Comparison of ENCODE assay signal across 1 cellular context in the genomic region with DNA sequence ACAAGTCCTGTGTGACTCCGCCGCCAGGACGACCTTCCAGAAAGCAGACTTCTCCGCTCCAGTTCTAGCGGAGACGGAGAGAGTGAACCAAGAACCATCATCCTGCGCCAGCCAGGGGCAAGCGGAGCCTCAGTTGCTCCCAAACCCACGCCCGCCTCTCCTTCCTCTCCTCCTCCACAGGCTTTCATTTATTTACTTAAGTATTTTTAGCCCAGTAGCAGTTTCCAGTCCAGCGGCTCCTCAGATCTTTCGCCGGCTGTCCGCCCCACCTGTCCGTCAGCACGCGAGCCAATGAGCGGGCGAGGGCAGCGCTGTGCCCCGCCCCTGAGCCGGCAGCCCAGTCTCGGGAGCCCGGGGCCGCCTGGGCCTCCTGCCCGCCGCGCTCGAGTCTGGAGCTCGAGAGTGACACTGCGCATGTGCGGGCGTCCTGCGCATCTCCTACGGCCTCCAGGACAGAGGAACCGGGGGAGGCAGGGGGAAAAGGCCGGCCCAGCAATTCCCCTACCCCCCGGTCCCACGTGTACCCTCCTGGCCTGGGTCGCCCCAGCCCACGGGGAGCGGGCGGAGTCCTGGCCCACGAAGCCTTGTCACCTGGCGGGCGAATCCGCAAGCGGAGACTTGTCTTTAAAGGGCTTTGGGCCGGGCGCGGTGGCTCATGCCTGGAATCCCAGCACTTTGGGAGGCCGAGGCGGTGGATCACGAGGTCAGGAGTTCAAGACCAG.
TF ChIP-seq lines count a peak whose summit lies in the region.

A gene (plus strand): TSS at position 425 of the 722 bp plus-strand sequence.

TF ChIP-seq in HepG2, 621 proteins besides CTCF, POLR2A, EP300 and RAD21 (continued from another document and continues in another):
- TF ChIP-seq, protein P1, sequence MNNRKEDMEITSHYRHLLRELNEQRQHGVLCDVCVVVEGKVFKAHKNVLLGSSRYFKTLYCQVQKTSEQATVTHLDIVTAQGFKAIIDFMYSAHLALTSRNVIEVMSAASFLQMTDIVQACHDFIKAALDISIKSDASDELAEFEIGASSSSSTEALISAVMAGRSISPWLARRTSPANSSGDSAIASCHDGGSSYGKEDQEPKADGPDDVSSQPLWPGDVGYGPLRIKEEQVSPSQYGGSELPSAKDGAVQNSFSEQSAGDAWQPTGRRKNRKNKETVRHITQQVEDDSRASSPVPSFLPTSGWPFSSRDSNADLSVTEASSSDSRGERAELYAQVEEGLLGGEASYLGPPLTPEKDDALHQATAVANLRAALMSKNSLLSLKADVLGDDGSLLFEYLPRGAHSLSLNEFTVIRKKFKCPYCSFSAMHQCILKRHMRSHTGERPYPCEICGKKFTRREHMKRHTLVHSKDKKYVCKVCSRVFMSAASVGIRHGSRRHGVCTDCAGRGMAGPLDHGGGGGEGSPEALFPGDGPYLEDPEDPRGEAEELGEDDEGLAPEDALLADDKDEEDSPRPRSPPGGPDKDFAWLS (CRISPR knock-in tag; IDR thresholded peaks at IDR 0.05; ENCODE audit: borderline replicate concordance) = 0 out of 2 replicates have a peak, but pooled peaks have one; percentile 67
- peak; percentile 10; the same call in 1 of the 2 replicates for TF ChIP-seq NFATC3 (CRISPR knock-in tag; IDR thresholded peaks at IDR 0.05)
- no peak for TF ChIP-seq ATRX (CRISPR knock-in tag; IDR thresholded peaks at IDR 0.05; ENCODE audit: borderline replicate concordance)
- TF ChIP-seq ZNF772 (CRISPR knock-in tag; IDR thresholded peaks at IDR 0.05) = peak; percentile 68; the same call in 1 of the 2 replicates
- TF ChIP-seq, protein P2, sequence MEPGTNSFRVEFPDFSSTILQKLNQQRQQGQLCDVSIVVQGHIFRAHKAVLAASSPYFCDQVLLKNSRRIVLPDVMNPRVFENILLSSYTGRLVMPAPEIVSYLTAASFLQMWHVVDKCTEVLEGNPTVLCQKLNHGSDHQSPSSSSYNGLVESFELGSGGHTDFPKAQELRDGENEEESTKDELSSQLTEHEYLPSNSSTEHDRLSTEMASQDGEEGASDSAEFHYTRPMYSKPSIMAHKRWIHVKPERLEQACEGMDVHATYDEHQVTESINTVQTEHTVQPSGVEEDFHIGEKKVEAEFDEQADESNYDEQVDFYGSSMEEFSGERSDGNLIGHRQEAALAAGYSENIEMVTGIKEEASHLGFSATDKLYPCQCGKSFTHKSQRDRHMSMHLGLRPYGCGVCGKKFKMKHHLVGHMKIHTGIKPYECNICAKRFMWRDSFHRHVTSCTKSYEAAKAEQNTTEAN (CRISPR knock-in tag; conservative IDR thresholded peaks at IDR 0.05) = no peak
- no peak for TF ChIP-seq ZNF781 (CRISPR knock-in tag; IDR thresholded peaks at IDR 0.05; ENCODE audit: borderline replicate concordance, not compliant biosample characterization)
- TF ChIP-seq ZNF160 (CRISPR knock-in tag; IDR thresholded peaks at IDR 0.05) = no peak
- no peak for TF ChIP-seq SNRNP70 (IDR thresholded peaks at IDR 0.05; ENCODE audit: low read depth, low read length)
- TF ChIP-seq, protein P3, sequence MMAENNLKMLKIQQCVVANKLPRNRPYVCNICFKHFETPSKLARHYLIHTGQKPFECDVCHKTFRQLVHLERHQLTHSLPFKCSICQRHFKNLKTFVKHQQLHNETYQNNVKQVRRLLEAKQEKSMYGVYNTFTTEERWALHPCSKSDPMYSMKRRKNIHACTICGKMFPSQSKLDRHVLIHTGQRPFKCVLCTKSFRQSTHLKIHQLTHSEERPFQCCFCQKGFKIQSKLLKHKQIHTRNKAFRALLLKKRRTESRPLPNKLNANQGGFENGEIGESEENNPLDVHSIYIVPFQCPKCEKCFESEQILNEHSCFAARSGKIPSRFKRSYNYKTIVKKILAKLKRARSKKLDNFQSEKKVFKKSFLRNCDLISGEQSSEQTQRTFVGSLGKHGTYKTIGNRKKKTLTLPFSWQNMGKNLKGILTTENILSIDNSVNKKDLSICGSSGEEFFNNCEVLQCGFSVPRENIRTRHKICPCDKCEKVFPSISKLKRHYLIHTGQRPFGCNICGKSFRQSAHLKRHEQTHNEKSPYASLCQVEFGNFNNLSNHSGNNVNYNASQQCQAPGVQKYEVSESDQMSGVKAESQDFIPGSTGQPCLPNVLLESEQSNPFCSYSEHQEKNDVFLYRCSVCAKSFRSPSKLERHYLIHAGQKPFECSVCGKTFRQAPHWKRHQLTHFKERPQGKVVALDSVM (CRISPR knock-in tag; IDR thresholded peaks at IDR 0.05) = peak; percentile 91
- TF ChIP-seq, protein P4, sequence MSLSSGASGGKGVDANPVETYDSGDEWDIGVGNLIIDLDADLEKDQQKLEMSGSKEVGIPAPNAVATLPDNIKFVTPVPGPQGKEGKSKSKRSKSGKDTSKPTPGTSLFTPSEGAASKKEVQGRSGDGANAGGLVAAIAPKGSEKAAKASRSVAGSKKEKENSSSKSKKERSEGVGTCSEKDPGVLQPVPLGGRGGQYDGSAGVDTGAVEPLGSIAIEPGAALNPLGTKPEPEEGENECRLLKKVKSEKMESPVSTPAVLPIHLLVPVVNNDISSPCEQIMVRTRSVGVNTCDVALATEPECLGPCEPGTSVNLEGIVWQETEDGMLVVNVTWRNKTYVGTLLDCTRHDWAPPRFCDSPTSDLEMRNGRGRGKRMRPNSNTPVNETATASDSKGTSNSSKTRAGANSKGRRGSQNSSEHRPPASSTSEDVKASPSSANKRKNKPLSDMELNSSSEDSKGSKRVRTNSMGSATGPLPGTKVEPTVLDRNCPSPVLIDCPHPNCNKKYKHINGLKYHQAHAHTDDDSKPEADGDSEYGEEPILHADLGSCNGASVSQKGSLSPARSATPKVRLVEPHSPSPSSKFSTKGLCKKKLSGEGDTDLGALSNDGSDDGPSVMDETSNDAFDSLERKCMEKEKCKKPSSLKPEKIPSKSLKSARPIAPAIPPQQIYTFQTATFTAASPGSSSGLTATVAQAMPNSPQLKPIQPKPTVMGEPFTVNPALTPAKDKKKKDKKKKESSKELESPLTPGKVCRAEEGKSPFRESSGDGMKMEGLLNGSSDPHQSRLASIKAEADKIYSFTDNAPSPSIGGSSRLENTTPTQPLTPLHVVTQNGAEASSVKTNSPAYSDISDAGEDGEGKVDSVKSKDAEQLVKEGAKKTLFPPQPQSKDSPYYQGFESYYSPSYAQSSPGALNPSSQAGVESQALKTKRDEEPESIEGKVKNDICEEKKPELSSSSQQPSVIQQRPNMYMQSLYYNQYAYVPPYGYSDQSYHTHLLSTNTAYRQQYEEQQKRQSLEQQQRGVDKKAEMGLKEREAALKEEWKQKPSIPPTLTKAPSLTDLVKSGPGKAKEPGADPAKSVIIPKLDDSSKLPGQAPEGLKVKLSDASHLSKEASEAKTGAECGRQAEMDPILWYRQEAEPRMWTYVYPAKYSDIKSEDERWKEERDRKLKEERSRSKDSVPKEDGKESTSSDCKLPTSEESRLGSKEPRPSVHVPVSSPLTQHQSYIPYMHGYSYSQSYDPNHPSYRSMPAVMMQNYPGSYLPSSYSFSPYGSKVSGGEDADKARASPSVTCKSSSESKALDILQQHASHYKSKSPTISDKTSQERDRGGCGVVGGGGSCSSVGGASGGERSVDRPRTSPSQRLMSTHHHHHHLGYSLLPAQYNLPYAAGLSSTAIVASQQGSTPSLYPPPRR (CRISPR knock-in tag; IDR thresholded peaks at IDR 0.05; ENCODE audit: borderline replicate concordance) = no peak; the same call in 1 of the 2 replicates
- TF ChIP-seq TEAD2 (CRISPR knock-in tag; IDR thresholded peaks at IDR 0.05) = no peak
- TF ChIP-seq ZNF747 (CRISPR knock-in tag; IDR thresholded peaks at IDR 0.05; ENCODE audit: borderline replicate concordance) = no peak
- TF ChIP-seq ZNF788 (CRISPR knock-in tag; IDR thresholded peaks at IDR 0.05; ENCODE audit: borderline replicate concordance) = peak; percentile 75
- TF ChIP-seq ZNF256 (CRISPR knock-in tag; conservative IDR thresholded peaks at IDR 0.05) = no peak
- no peak for TF ChIP-seq ZNF24 (IDR thresholded peaks at IDR 0.05)
- no peak for TF ChIP-seq GTF2F1 (IDR thresholded peaks at IDR 0.05; ENCODE audit: low read length)
- TF ChIP-seq JARID2 (CRISPR knock-in tag; IDR thresholded peaks at IDR 0.05; ENCODE audit: insufficient replicate concordance) = no peak
- peak; percentile 17; the same call in 1 of the 2 replicates for TF ChIP-seq ELF1 (CRISPR knock-in tag; IDR thresholded peaks at IDR 0.05)
- TF ChIP-seq ZFX (CRISPR knock-in tag; IDR thresholded peaks at IDR 0.05; ENCODE audit: low read depth) = peak; percentile 94
- TF ChIP-seq, protein P5, sequence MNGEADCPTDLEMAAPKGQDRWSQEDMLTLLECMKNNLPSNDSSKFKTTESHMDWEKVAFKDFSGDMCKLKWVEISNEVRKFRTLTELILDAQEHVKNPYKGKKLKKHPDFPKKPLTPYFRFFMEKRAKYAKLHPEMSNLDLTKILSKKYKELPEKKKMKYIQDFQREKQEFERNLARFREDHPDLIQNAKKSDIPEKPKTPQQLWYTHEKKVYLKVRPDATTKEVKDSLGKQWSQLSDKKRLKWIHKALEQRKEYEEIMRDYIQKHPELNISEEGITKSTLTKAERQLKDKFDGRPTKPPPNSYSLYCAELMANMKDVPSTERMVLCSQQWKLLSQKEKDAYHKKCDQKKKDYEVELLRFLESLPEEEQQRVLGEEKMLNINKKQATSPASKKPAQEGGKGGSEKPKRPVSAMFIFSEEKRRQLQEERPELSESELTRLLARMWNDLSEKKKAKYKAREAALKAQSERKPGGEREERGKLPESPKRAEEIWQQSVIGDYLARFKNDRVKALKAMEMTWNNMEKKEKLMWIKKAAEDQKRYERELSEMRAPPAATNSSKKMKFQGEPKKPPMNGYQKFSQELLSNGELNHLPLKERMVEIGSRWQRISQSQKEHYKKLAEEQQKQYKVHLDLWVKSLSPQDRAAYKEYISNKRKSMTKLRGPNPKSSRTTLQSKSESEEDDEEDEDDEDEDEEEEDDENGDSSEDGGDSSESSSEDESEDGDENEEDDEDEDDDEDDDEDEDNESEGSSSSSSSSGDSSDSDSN (CRISPR knock-in tag; IDR thresholded peaks at IDR 0.05) = peak; percentile 68
- peak; percentile 5; the same call in 1 of the 2 replicates for TF ChIP-seq REPIN1 (CRISPR knock-in tag; IDR thresholded peaks at IDR 0.05; ENCODE audit: borderline replicate concordance, low read depth)
- TF ChIP-seq CHCHD3 (CRISPR knock-in tag; IDR thresholded peaks at IDR 0.05) = no peak
- TF ChIP-seq ZNF224 (CRISPR knock-in tag; IDR thresholded peaks at IDR 0.05) = no peak
- peak; percentile 27; the same call in 1 of the 2 replicates for TF ChIP-seq NAIF1 (CRISPR knock-in tag; IDR thresholded peaks at IDR 0.05; ENCODE audit: borderline replicate concordance)
- TF ChIP-seq SP140L (CRISPR knock-in tag; IDR thresholded peaks at IDR 0.05; ENCODE audit: borderline replicate concordance) = no peak
- TF ChIP-seq, protein P6, sequence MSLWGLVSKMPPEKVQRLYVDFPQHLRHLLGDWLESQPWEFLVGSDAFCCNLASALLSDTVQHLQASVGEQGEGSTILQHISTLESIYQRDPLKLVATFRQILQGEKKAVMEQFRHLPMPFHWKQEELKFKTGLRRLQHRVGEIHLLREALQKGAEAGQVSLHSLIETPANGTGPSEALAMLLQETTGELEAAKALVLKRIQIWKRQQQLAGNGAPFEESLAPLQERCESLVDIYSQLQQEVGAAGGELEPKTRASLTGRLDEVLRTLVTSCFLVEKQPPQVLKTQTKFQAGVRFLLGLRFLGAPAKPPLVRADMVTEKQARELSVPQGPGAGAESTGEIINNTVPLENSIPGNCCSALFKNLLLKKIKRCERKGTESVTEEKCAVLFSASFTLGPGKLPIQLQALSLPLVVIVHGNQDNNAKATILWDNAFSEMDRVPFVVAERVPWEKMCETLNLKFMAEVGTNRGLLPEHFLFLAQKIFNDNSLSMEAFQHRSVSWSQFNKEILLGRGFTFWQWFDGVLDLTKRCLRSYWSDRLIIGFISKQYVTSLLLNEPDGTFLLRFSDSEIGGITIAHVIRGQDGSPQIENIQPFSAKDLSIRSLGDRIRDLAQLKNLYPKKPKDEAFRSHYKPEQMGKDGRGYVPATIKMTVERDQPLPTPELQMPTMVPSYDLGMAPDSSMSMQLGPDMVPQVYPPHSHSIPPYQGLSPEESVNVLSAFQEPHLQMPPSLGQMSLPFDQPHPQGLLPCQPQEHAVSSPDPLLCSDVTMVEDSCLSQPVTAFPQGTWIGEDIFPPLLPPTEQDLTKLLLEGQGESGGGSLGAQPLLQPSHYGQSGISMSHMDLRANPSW (CRISPR knock-in tag; IDR thresholded peaks at IDR 0.05; ENCODE audit: borderline replicate concordance) = no peak
- TF ChIP-seq, protein P7, sequence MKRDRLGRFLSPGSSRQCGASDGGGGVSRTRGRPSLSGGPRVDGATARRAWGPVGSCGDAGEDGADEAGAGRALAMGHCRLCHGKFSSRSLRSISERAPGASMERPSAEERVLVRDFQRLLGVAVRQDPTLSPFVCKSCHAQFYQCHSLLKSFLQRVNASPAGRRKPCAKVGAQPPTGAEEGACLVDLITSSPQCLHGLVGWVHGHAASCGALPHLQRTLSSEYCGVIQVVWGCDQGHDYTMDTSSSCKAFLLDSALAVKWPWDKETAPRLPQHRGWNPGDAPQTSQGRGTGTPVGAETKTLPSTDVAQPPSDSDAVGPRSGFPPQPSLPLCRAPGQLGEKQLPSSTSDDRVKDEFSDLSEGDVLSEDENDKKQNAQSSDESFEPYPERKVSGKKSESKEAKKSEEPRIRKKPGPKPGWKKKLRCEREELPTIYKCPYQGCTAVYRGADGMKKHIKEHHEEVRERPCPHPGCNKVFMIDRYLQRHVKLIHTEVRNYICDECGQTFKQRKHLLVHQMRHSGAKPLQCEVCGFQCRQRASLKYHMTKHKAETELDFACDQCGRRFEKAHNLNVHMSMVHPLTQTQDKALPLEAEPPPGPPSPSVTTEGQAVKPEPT (CRISPR knock-in tag; IDR thresholded peaks at IDR 0.05; ENCODE audit: low read depth) = 0 out of 2 replicates have a peak, but pooled peaks have one; percentile 49
- no peak for TF ChIP-seq EED (CRISPR knock-in tag; IDR thresholded peaks at IDR 0.05)
- TF ChIP-seq, protein P8, sequence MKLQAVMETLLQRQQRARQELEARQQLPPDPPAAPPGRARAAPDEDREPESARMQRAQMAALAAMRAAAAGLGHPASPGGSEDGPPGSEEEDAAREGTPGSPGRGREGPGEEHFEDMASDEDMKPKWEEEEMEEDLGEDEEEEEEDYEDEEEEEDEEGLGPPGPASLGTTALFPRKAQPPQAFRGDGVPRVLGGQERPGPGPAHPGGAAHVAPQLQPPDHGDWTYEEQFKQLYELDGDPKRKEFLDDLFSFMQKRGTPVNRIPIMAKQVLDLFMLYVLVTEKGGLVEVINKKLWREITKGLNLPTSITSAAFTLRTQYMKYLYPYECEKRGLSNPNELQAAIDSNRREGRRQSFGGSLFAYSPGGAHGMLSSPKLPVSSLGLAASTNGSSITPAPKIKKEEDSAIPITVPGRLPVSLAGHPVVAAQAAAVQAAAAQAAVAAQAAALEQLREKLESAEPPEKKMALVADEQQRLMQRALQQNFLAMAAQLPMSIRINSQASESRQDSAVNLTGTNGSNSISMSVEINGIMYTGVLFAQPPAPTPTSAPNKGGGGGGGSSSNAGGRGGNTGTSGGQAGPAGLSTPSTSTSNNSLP (IDR thresholded peaks at IDR 0.05; ENCODE audit: low read depth, low read length) = no peak
- TF ChIP-seq RXRA (CRISPR knock-in tag; IDR thresholded peaks at IDR 0.05) = no peak
- TF ChIP-seq ZNF552 (CRISPR knock-in tag; IDR thresholded peaks at IDR 0.05; ENCODE audit: borderline replicate concordance) = peak; percentile 26; the same call in 1 of the 2 replicates
- TF ChIP-seq ZNF678 (CRISPR knock-in tag; IDR thresholded peaks at IDR 0.05) = no peak
- TF ChIP-seq STAG1 (CRISPR knock-in tag; IDR thresholded peaks at IDR 0.05) = no peak; the same call in 1 of the 2 replicates
- TF ChIP-seq FOSL2 (CRISPR knock-in tag; IDR thresholded peaks at IDR 0.05) = no peak
- TF ChIP-seq, protein P9, sequence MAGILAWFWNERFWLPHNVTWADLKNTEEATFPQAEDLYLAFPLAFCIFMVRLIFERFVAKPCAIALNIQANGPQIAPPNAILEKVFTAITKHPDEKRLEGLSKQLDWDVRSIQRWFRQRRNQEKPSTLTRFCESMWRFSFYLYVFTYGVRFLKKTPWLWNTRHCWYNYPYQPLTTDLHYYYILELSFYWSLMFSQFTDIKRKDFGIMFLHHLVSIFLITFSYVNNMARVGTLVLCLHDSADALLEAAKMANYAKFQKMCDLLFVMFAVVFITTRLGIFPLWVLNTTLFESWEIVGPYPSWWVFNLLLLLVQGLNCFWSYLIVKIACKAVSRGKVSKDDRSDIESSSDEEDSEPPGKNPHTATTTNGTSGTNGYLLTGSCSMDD (CRISPR knock-in tag; IDR thresholded peaks at IDR 0.05) = no peak
- TF ChIP-seq ZNF451 (CRISPR knock-in tag; IDR thresholded peaks at IDR 0.05) = no peak
